14 cellular contexts compared by ENCODE assay signal in genomic region chr22:40653361-40653760, GRCh38. TPM values are rescaled to one million over a fixed set of nuclear protein-coding genes. Genes with fewer than 3 reads are reported as not detected.
DNase-seq lines count a peak whose midpoint lies in the region; ATAC-seq and TF ChIP-seq lines count a peak whose summit lies in the region.
"Had no signal": no experiment of that assay in that cellular context is flagged by ENCODE, and none has a peak within 500 bp of the region (broad histone marks: within the 10 kb centered on the region; RNA-seq: fewer than 3 reads in every experiment).

No MANE protein-coding gene starts in this region.

- intact Hi-C loops in left ventricle myocardium inferior (cut with micrococcal nuclease), result no loop called here
- intact Hi-C loops in Right ventricle myocardium superior (cut with DNase I), result no loop called here
- intact Hi-C loops in breast epithelium (cut with DNase I; ENCODE audit: low total_unique reads), result no loop called here
- intact Hi-C loops in thyroid gland (cut with DNase I), result no loop called here

- peak overlapping the region; percentile 84 for H3K27ac Mint-ChIP-seq in neural crest cell (ENCODE audit: unreplicated experiment)
- H3K27ac Mint-ChIP-seq: activated T-helper 2 cell treated with anti-CD3 and anti-CD28 coated beads, Interferon-gamma antibody, Interleukin-2, Interleukin-4, amounts not matched to agents 10 μg/mL and 5 μg/mL and 100 μg/mL, durations not matched to agents 14 hours and 24 hours and 36 hours had no signal

- H3K9me3 ChIP-seq in left ventricle myocardium inferior (replicated peaks), result no peaks in the 10 kb centered on the region
- no peaks in the 10 kb centered on the region for H3K9me3 ChIP-seq in breast epithelium
- H3K9me3 ChIP-seq in thyroid gland, result no peaks in the 10 kb centered on the region
- H3K9me3 ChIP-seq: uterus had no signal

- H3K36me3 Mint-ChIP-seq in neural crest cell (ENCODE audit: low read depth), result no peaks in the 10 kb centered on the region

- TF ChIP-seq CTCF in left ventricle myocardium inferior (IDR thresholded peaks at IDR 0.05; ENCODE audit: borderline replicate concordance), result no peak
- TF ChIP-seq CTCF in breast epithelium (IDR thresholded peaks at IDR 0.05), result no peak
- TF ChIP-seq CTCF in neural crest cell (conservative IDR thresholded peaks at IDR 0.05), result no peak
- TF ChIP-seq CTCF in thyroid gland (IDR thresholded peaks at IDR 0.05), result no peak

- H3K27ac ChIP-seq in left ventricle myocardium inferior (replicated peaks) (peak overlapping the region; percentile 97), breast epithelium (peak overlapping the region; percentile 99 to 100), thyroid gland (peak overlapping the region in 2 of 3 donors; percentile 89 to 96)

- no peak for DNase-seq in left ventricle myocardium inferior
- DNase-seq in Right ventricle myocardium superior, result no peak
- DNase-seq in breast epithelium (ENCODE audit: low spot score in 2 of 2), result no peak
- DNase-seq in neural crest cell (ENCODE audit: low read depth, low spot score), result no peak
- no peak for DNase-seq in thyroid gland
- DNase-seq: activated CD4-positive, alpha-beta T cell treated with anti-CD3 and anti-CD28 coated beads for 36 hours; hippocampal formation; NCI-H1048; NCI-H2227 treated with DMSO at 0.1 percent for 48 hours; uterus had no signal

- H3K4me1 ChIP-seq in left ventricle myocardium inferior (peaks cover 44% of the 10 kb centered on the region), breast epithelium (peaks cover 2 to 13% of the 10 kb centered on the region in 2 donors), thyroid gland (peaks cover 17 to 43% of the 10 kb centered on the region in 2 donors)

- no peaks in the 10 kb centered on the region for H3K27me3 Mint-ChIP-seq in neural crest cell (ENCODE audit: low read depth)
- H3K27me3 Mint-ChIP-seq: activated CD4-positive, alpha-beta T cell treated with anti-CD3 and anti-CD28 coated beads for 36 hours had no signal

- no peaks in the 10 kb centered on the region for H3K27me3 ChIP-seq in left ventricle myocardium inferior (ENCODE audit: low read depth)
- no peaks in the 10 kb centered on the region for H3K27me3 ChIP-seq in breast epithelium
- H3K27me3 ChIP-seq in thyroid gland, result no peaks in the 10 kb centered on the region
- H3K27me3 ChIP-seq: uterus had no signal

- H3K4me3 Mint-ChIP-seq in neural crest cell, result no peak overlapping the region
- H3K4me3 Mint-ChIP-seq: activated CD4-positive, alpha-beta T cell treated with anti-CD3 and anti-CD28 coated beads for 36 hours had no signal

- WGBS in thyroid gland, 2 donors, result 94 to 96% methylated on average over 9 of the region's 9 CpGs

- H3K9me3 Mint-ChIP-seq in neural crest cell, result no peaks in the 10 kb centered on the region
- H3K9me3 Mint-ChIP-seq: activated T-helper 2 cell treated with anti-CD3 and anti-CD28 coated beads, Interferon-gamma antibody, Interleukin-2, Interleukin-4, amounts not matched to agents 10 μg/mL and 5 μg/mL and 100 μg/mL, durations not matched to agents 14 hours and 24 hours and 36 hours had no signal

- peaks cover 30% of the 10 kb centered on the region for H3K4me1 Mint-ChIP-seq in neural crest cell

- H3K4me3 ChIP-seq in left ventricle myocardium inferior (no peak overlapping the region), breast epithelium (no peak overlapping the region), thyroid gland (replicated peaks in 1 of 3) (no peak overlapping the region)
- H3K4me3 ChIP-seq: uterus had no signal

- no peak for ATAC-seq in Right ventricle myocardium superior (ENCODE audit: poor library complexity)
- no peak for ATAC-seq in HG02870 (IDR thresholded peaks at IDR 0.05; ENCODE audit: unreplicated experiment)
- ATAC-seq in activated CD4-positive, CD25-positive, alpha-beta regulatory T cell treated with anti-CD3 and anti-CD28 coated beads, Interleukin-2, amount 50 U/mL, for 24 hours, result no peak
- ATAC-seq in GM18867 (IDR thresholded peaks at IDR 0.05; ENCODE audit: unreplicated experiment), result no peak
- ATAC-seq: activated CD4-positive, alpha-beta T cell treated with anti-CD3 and anti-CD28 coated beads for 36 hours had no signal

- no peak for TF ChIP-seq POLR2A in breast epithelium (IDR thresholded peaks at IDR 0.05)
- TF ChIP-seq POLR2A in thyroid gland (IDR thresholded peaks at IDR 0.05), result no peak

- H3K36me3 ChIP-seq in left ventricle myocardium inferior (no peaks in the 10 kb centered on the region), breast epithelium (no peaks in the 10 kb centered on the region), thyroid gland (no peaks in the 10 kb centered on the region)
- H3K36me3 ChIP-seq: uterus had no signal

RNA-seq across cellular contexts. Expression of gene MRTFA, which starts 16.8 kb away (rescaled TPM):
- total RNA-seq in left ventricle myocardium inferior (19.2 TPM), Right ventricle myocardium superior (26.4 TPM), breast epithelium (10 to 100 TPM; 47.0 to 69.2 (median 65.7) TPM), neural crest cell (45.0 and 52.8 TPM in 2 replicates), thyroid gland (100 to 1,000 TPM in 3 of 4 donors, 10 to 100 TPM in 1; 81.4 to 210 (median 122) TPM)

RNA-seq across cellular contexts. Expression of gene MCHR1, which starts 25.9 kb away (rescaled TPM):
- 0.36 TPM for total RNA-seq in left ventricle myocardium inferior
- 0.54 TPM for total RNA-seq in Right ventricle myocardium superior
- not detected for total RNA-seq in breast epithelium
- 0.84 and 1.3 TPM in 2 replicates for total RNA-seq in neural crest cell
- not detected for total RNA-seq in thyroid gland
- total RNA-seq: activated CD4-positive, alpha-beta T cell treated with anti-CD3 and anti-CD28 coated beads for 36 hours; activated T-helper 2 cell treated with anti-CD3 and anti-CD28 coated beads, Interferon-gamma antibody, Interleukin-2, Interleukin-4, amounts not matched to agents 10 μg/mL and 5 μg/mL and 100 μg/mL, durations not matched to agents 14 hours and 24 hours and 36 hours had no signal
